8 cellular contexts compared by ENCODE assay signal in genomic region chr1:1777510-1777909, GRCh38. TPM values are rescaled to one million over a fixed set of nuclear protein-coding genes. Genes with fewer than 3 reads are reported as not detected.
DNase-seq lines count a peak whose midpoint lies in the region; ATAC-seq, FAIRE-seq and TF ChIP-seq lines count a peak whose summit lies in the region.

No MANE protein-coding gene starts in this region.

- no peak for TF ChIP-seq CTCF in GM12865 (IDR thresholded peaks at IDR 0.05; ENCODE audit: insufficient read depth, low read depth, low read length, missing control alignments)
- no peak for TF ChIP-seq CTCF in Peyer's patch (IDR thresholded peaks at IDR 0.05)
- TF ChIP-seq CTCF in epithelial cell of esophagus (IDR thresholded peaks at IDR 0.05; ENCODE audit: insufficient read depth, low read depth, low read length, missing control alignments), result no peak
- no peak for TF ChIP-seq CTCF in nephron (IDR thresholded peaks at IDR 0.05; ENCODE audit: unreplicated experiment in 3 of 3)

- no peaks in the 10 kb centered on the region for H3K27me3 Mint-ChIP-seq in nephron (ENCODE audit: low read depth)

- no peaks in the 10 kb centered on the region for H3K9me3 ChIP-seq in Peyer's patch

- peak overlapping the region; percentile 77 to 92 (median 91) for H3K27ac Mint-ChIP-seq in nephron

- peaks cover 0 to 7% (median 0%) of the 10 kb centered on the region in 3 donors for H3K36me3 ChIP-seq in Peyer's patch

- H3K27ac ChIP-seq in Peyer's patch, result peak overlapping the region; percentile 92 to 98 (median 94)

- DNase-seq in GM12865 (ENCODE audit: low read depth), result peak; percentile 26
- peak in 1 of 3 donors; percentile 55 for DNase-seq in Peyer's patch
- DNase-seq in epithelial cell of esophagus (ENCODE audit: low read depth), result peak; percentile 26
- no peak for DNase-seq in DMS114 treated with DMSO at 0.1 percent for 48 hours (lab: John Stamatoyannopoulos, UW; ENCODE audit: unreplicated experiment)
- DNase-seq in NCI-H1436 treated with DMSO at 0.1 percent for 48 hours (lab: John Stamatoyannopoulos, UW), result no peak
- DNase-seq in GM12892 (ENCODE audit: insufficient read length), result no peak

- H3K27me3 ChIP-seq in Peyer's patch, result no peaks in the 10 kb centered on the region

- no peak for TF ChIP-seq POLR2A in Peyer's patch (IDR thresholded peaks at IDR 0.05)
- TF ChIP-seq POLR2A in GM12892 (IDR thresholded peaks at IDR 0.05; ENCODE audit: low read depth, low read length), result no peak

- peak overlapping the region; percentile 86 to 96 (median 88) for H3K4me3 Mint-ChIP-seq in nephron

- peak overlapping the region; percentile 94 for H3K4me3 ChIP-seq in GM12865 (ENCODE audit: low read depth, low read length)
- peak overlapping the region; percentile 76 to 92 (median 92) for H3K4me3 ChIP-seq in Peyer's patch
- H3K4me3 ChIP-seq in epithelial cell of esophagus (ENCODE audit: low read length), result peak overlapping the region; percentile 73

- peaks cover 16 to 73% (median 49%) of the 10 kb centered on the region in 4 donors for H3K4me1 ChIP-seq in Peyer's patch

- peaks cover 34% of the 10 kb centered on the region for H3K4me1 Mint-ChIP-seq in nephron

- no peaks in the 10 kb centered on the region for H3K9me3 Mint-ChIP-seq in nephron

- H3K36me3 Mint-ChIP-seq in nephron (ENCODE audit: low read depth), result peaks cover 14% of the 10 kb centered on the region

- no peak for ATAC-seq in HG02840 (IDR thresholded peaks at IDR 0.05; ENCODE audit: low FRiP score, unreplicated experiment)

- FAIRE-seq in GM12892 (lab: Jason Lieb, UNC), result no peak

RNA-seq across cellular contexts. Expression of gene NADK, which starts 0.8 kb away (rescaled TPM):
- 100 to 1,000 TPM; 115 to 210 (median 162) TPM for total RNA-seq in Peyer's patch
- polyA plus RNA-seq in GM12892 (2012; ENCODE audit: missing spikeins), result 31.4 TPM

RNA-seq across cellular contexts. Expression of gene CDK11A, which starts 53.4 kb away (rescaled TPM):
- 100 to 1,000 TPM; 129 to 269 (median 199) TPM for total RNA-seq in Peyer's patch
- polyA plus RNA-seq in GM12892 (2012; ENCODE audit: missing spikeins), result 22.5 TPM

Comparison
In these comparisons a context has a peak if more than half of its experiments do, and no peak if none do; other contexts are left out.
1. DNase-seq: peak in GM12865 (single experiment) and epithelial cell of esophagus (single experiment); none in DMS114 treated with DMSO at 0.1 percent for 48 hours (single experiment), NCI-H1436 treated with DMSO at 0.1 percent for 48 hours (single experiment) and GM12892 (single experiment).
2. Peak in every context shown above with its lines, with median percentiles within 50 percentile points of each other: H3K4me3 ChIP-seq.